ENCODE assay signal across 19 cellular contexts in the genomic region with DNA sequence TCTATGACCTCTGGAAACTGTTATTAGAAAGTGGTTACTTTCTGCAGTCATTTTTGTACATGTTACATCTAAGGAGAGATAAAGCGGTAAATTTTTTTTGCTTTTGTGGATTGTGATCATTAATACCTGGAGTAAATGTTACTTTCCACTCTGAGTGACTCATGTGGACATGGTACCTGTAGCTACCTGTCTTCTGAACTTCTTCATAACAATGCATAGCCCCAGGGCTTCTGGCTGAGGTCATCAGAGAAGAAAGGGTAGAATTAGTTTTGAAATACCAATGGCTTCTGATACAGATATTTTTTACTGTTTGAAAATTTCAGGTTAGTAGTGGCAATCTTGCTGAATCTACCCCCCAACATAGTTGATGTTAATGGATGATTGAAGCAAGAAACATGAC.
DNase-seq lines count a peak whose midpoint lies in the region; ATAC-seq, FAIRE-seq and TF ChIP-seq lines count a peak whose summit lies in the region.
"Had no signal": no experiment of that assay in that cellular context is flagged by ENCODE, and none has a peak within 500 bp of the region (broad histone marks: within the 10 kb centered on the region; RNA-seq: fewer than 3 reads in every experiment).

No MANE protein-coding gene starts in this region.

- H4K20me1 ChIP-seq in GM23338 (replicated peaks; ENCODE audit: insufficient read depth) (no peaks in the 10 kb centered on the region), keratinocyte (ENCODE audit: control insufficient read depth, extremely low read depth, insufficient read depth, low read length) (no peaks in the 10 kb centered on the region)
- H4K20me1 ChIP-seq: BLaER1 treated with 17β-estradiol and CSF1 and Interleukin-3, amounts not matched to agents 10 nM and 100 nM had no signal

- no peaks in the 10 kb centered on the region for H3F3A ChIP-seq in GM23338 (replicated peaks; ENCODE audit: low read depth)

- H3K27ac ChIP-seq in GM23338 (ENCODE audit: low read depth) (no peak overlapping the region), RWPE1 (no peak overlapping the region), keratinocyte (ENCODE audit: control insufficient read depth, insufficient read depth, low read length) (peak overlapping the region; percentile 64), thyroid gland (no peak overlapping the region)
- H3K27ac ChIP-seq: 22Rv1; BLaER1 treated with 17β-estradiol and CSF1 and Interleukin-3, amounts not matched to agents 10 nM and 100 nM had no signal

- no peak for TF ChIP-seq POLR2A in thyroid gland (IDR thresholded peaks at IDR 0.05)

- H3K27me3 Mint-ChIP-seq in GM23338 (ENCODE audit: insufficient read depth, low read depth, poor library complexity), result peaks cover 1% of the 10 kb centered on the region
- H3K27me3 Mint-ChIP-seq: CD4-positive, CD25-positive, alpha-beta regulatory T cell had no signal

- H3K36me3 Mint-ChIP-seq in GM23338 (ENCODE audit: low read depth), result no peaks in the 10 kb centered on the region
- H3K36me3 Mint-ChIP-seq: CD4-positive, CD25-positive, alpha-beta regulatory T cell had no signal

- H3K4me1 ChIP-seq in GM23338 (ENCODE audit: insufficient read depth) (0 out of 2 replicates have a peak, but pooled peaks cover 4% of the 10 kb centered on the region), keratinocyte (ENCODE audit: control insufficient read depth, extremely low read depth, insufficient read depth, low read length) (peaks cover 13% of the 10 kb centered on the region), thyroid gland (no peaks in the 10 kb centered on the region)
- H3K4me1 ChIP-seq: BLaER1 treated with 17β-estradiol and CSF1 and Interleukin-3, amounts not matched to agents 10 nM and 100 nM had no signal

- peaks cover 20% of the 10 kb centered on the region for H3K9me2 ChIP-seq in GM23338 (ENCODE audit: insufficient read depth)

- H3K27me3 ChIP-seq in GM23338 (ENCODE audit: insufficient read depth) (no peaks in the 10 kb centered on the region), keratinocyte (ENCODE audit: control insufficient read depth, extremely low read depth, insufficient read depth, low read length) (no peaks in the 10 kb centered on the region), thyroid gland (no peaks in the 10 kb centered on the region)
- H3K27me3 ChIP-seq: BLaER1 treated with 17β-estradiol and CSF1 and Interleukin-3, amounts not matched to agents 10 nM and 100 nM had no signal

- H3K9ac ChIP-seq in keratinocyte (ENCODE audit: control insufficient read depth, extremely low read depth, insufficient read depth, low read length), result peak overlapping the region; percentile 14
- H3K9ac ChIP-seq: BLaER1 treated with 17β-estradiol and CSF1 and Interleukin-3, amounts not matched to agents 10 nM and 100 nM had no signal

- H3K4me2 ChIP-seq in GM23338 (no peak overlapping the region), keratinocyte (ENCODE audit: control insufficient read depth, extremely low read depth, insufficient read depth, low read depth, low read length) (peak overlapping the region; percentile 65)
- H3K4me2 ChIP-seq: BLaER1 treated with 17β-estradiol and CSF1 and Interleukin-3, amounts not matched to agents 10 nM and 100 nM had no signal

- no peaks in the 10 kb centered on the region for H3K9me3 ChIP-seq in keratinocyte (ENCODE audit: control insufficient read depth, low read depth, low read length)
- no peaks in the 10 kb centered on the region for H3K9me3 ChIP-seq in thyroid gland
- H3K9me3 ChIP-seq: BLaER1 treated with 17β-estradiol and CSF1 and Interleukin-3, amounts not matched to agents 10 nM and 100 nM; HAP-1 had no signal

- POLR2A ChIA-PET in RWPE1 (lab: Yijun Ruan, JAX; ENCODE audit: low non-redundant PET), result no interaction called here

- no peak for ATAC-seq in GM23338
- ATAC-seq: HepG2 had no signal

- no peak overlapping the region for H3K4me3 ChIP-seq in GM23338
- H3K4me3 ChIP-seq in epithelial cell of esophagus (ENCODE audit: low read length), result no peak overlapping the region
- no peak overlapping the region for H3K4me3 ChIP-seq in keratinocyte (ENCODE audit: control insufficient read depth in 2 of 3, extremely low read depth in 1 of 3, insufficient read depth in 2 of 3, low read depth in 1 of 3, low read length in 3 of 3)
- H3K4me3 ChIP-seq in thyroid gland (replicated peaks in 1 of 3), result no peak overlapping the region
- H3K4me3 ChIP-seq: BLaER1 treated with 17β-estradiol and CSF1 and Interleukin-3, amounts not matched to agents 10 nM and 100 nM; HAP-1 had no signal

- no peak for TF ChIP-seq CTCF in GM23338 (conservative IDR thresholded peaks at IDR 0.05; ENCODE audit: low read depth in 2 of 2)
- TF ChIP-seq CTCF in RWPE1 (conservative IDR thresholded peaks at IDR 0.05; ENCODE audit: low read depth), result no peak
- TF ChIP-seq CTCF in epithelial cell of esophagus (IDR thresholded peaks at IDR 0.05; ENCODE audit: insufficient read depth, low read depth, low read length, missing control alignments), result no peak
- no peak for TF ChIP-seq CTCF in keratinocyte (optimal IDR thresholded peaks at IDR 0.05 in 1 of 3, IDR thresholded peaks at IDR 0.05 in 1 of 3, conservative IDR thresholded peaks at IDR 0.05 in 1 of 3; ENCODE audit: extremely low read depth in 1 of 3, insufficient read depth in 2 of 3, low read length in 3 of 3)
- TF ChIP-seq CTCF in thyroid gland (IDR thresholded peaks at IDR 0.05), result no peak

- peak; percentile 97 for FAIRE-seq in keratinocyte (lab: Jason Lieb, UNC)
- FAIRE-seq: GM19239, H1, HepG2, HTR-8/SVneo had no signal

- DNase-seq in GM23338 (ENCODE audit: low spot score), result no peak
- peak; percentile 78 for DNase-seq in RWPE1 (ENCODE audit: low spot score)
- DNase-seq in epithelial cell of esophagus (ENCODE audit: low read depth), result peak; percentile 98
- DNase-seq in keratinocyte (ENCODE audit: low read depth, low spot score), result peak; percentile 81
- no peak for DNase-seq in cortex of kidney (lab: John Stamatoyannopoulos, UW)
- no peak for DNase-seq in Ammon's horn (ENCODE audit: low spot score)
- DNase-seq in HuH-7.5 (ENCODE audit: low spot score), result no peak
- no peak for DNase-seq in thyroid gland
- DNase-seq: AML-193; CD4-positive, CD25-positive, alpha-beta regulatory T cell; DMS53; GF-D8 had no signal

- H3K4me1 Mint-ChIP-seq in GM23338, result peaks cover 7% of the 10 kb centered on the region; the same call in 2 of the 3 replicates
- H3K4me1 Mint-ChIP-seq: CD4-positive, CD25-positive, alpha-beta regulatory T cell had no signal

- CTCF ChIA-PET in RWPE1 (lab: Yijun Ruan, JAX), result no interaction called here

- no peak overlapping the region for H3K27ac Mint-ChIP-seq in GM23338
- H3K27ac Mint-ChIP-seq: CD4-positive, CD25-positive, alpha-beta regulatory T cell had no signal

- H3K4me3 Mint-ChIP-seq in GM23338, result no peak overlapping the region
- H3K4me3 Mint-ChIP-seq: CD4-positive, CD25-positive, alpha-beta regulatory T cell had no signal

- H3K79me2 ChIP-seq in GM23338 (replicated peaks; ENCODE audit: insufficient read depth) (no peaks in the 10 kb centered on the region), keratinocyte (ENCODE audit: control insufficient read depth, insufficient read depth, low read length) (no peaks in the 10 kb centered on the region)

- H3K9me3 Mint-ChIP-seq in GM23338, result no peaks in the 10 kb centered on the region

- H2AFZ ChIP-seq in GM23338 (no peak overlapping the region), keratinocyte (ENCODE audit: control insufficient read depth, low read length) (no peak overlapping the region)

- no peaks in the 10 kb centered on the region for H3K36me3 ChIP-seq in GM23338 (ENCODE audit: insufficient read depth)
- H3K36me3 ChIP-seq in keratinocyte (ENCODE audit: control insufficient read depth in 2 of 2, extremely low read depth in 1 of 2, insufficient read depth in 2 of 2, low read length in 2 of 2), result no peaks in the 10 kb centered on the region
- H3K36me3 ChIP-seq in thyroid gland, result no peaks in the 10 kb centered on the region
- H3K36me3 ChIP-seq: BLaER1 treated with 17β-estradiol and CSF1 and Interleukin-3, amounts not matched to agents 10 nM and 100 nM; HAP-1 had no signal

- H3K9me1 ChIP-seq in keratinocyte (ENCODE audit: control insufficient read depth, extremely low read depth, insufficient read depth, low read length), result no peaks in the 10 kb centered on the region

- WGBS in thyroid gland, 2 donors, result 88% methylated on average over 1 of the region's 1 CpG

- intact Hi-C loops in thyroid gland (cut with DNase I), result no loop called here

- dilution Hi-C loops in keratinocyte (cut with MboI; ENCODE audit: extremely low pct_ligation_motif_present, low sequenced_read_pairs), result no loop called here

TF ChIP-seq in GM23338, 12 proteins besides CTCF, POLR2A, EP300 and RAD21 (continues in another document):
- TF ChIP-seq ZNF114 (CRISPR knock-in tag; IDR thresholded peaks at IDR 0.05), result no peak

Comparison
In these comparisons a context has a peak if more than half of its experiments do, and no peak if none do; other contexts are left out.
1. DNase-seq: peak in RWPE1 (single experiment), epithelial cell of esophagus (single experiment) and keratinocyte (single experiment); none in GM23338 (single experiment), cortex of kidney (single experiment), Ammon's horn (single experiment), HuH-7.5 (single experiment) and thyroid gland (0 of 2).